In the genomic region with DNA sequence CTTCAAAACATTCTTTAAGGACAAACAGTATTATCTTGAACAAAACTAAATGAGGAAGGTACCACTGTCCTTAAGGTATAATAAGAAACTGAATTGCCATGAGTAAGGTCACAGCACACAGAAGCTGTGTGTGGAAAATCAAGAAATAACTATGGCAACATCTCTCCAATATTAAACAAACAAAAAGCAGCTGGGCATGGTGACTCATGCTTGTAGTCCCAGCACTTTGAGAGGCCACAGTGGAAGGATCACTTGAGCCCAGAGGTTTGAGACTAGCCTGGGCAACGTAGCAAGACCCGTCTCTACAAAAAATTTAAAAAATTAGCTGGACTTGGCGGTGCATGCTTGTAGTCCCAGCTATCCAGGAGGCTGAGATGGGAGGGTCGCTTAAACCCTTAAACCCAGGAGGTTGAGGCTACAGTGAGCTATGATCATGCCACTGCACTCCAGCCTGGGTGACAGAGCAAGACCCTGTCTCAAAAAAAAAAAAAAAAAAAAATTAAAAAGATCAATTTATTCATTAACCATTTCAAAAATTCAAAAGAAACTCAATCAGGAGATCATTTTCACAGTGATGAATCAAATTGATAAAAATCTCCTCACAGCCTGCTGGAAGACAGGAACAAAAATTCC, we compare ENCODE assay signal across 11 cellular contexts.
DNase-seq lines count a peak whose midpoint lies in the region; ATAC-seq, FAIRE-seq and TF ChIP-seq lines count a peak whose summit lies in the region.
"Had no signal": no experiment of that assay in that cellular context is flagged by ENCODE, and none has a peak within 500 bp of the region (broad histone marks: within the 10 kb centered on the region; RNA-seq: fewer than 3 reads in every experiment).

No MANE protein-coding gene starts in this region.

- WGBS in heart right ventricle, 2 donors, result 59 to 70% methylated on average over 4 of the region's 4 CpGs

- H3K9ac ChIP-seq in kidney (ENCODE audit: low read length in 2 of 2), result no peak overlapping the region

- peak overlapping the region in 9 of 10 donors; percentile 17 to 85 (median 70) for H3K27ac ChIP-seq in heart right ventricle
- H3K27ac ChIP-seq in kidney (ENCODE audit: low read depth in 2 of 2, low read length in 2 of 2), result no peak overlapping the region

- H3K27me3 ChIP-seq in heart right ventricle, result no peaks in the 10 kb centered on the region
- H3K27me3 ChIP-seq: BE2C had no signal

- H3K4me3 Mint-ChIP-seq in type B pancreatic cell, result no peak overlapping the region

- H3K4me1 ChIP-seq in heart right ventricle, result peaks cover 0 to 26% (median 12%) of the 10 kb centered on the region in 9 donors
- no peaks in the 10 kb centered on the region for H3K4me1 ChIP-seq in kidney (ENCODE audit: control insufficient read depth in 1 of 2, insufficient read depth in 1 of 2, low read depth in 1 of 2, low read length in 2 of 2)
- H3K4me1 ChIP-seq: BE2C had no signal

- ATAC-seq in heart right ventricle (peak; percentile 49 to 83 (median 71)), HG03175 (IDR thresholded peaks at IDR 0.05; ENCODE audit: unreplicated experiment) (no peak)

- H3K9me3 ChIP-seq in heart right ventricle, result no peaks in the 10 kb centered on the region
- H3K9me3 ChIP-seq in kidney (ENCODE audit: control insufficient read depth in 1 of 2, low read length in 2 of 2), result no peaks in the 10 kb centered on the region
- H3K9me3 ChIP-seq: BE2C had no signal

- H3K9me3 Mint-ChIP-seq in type B pancreatic cell, result no peaks in the 10 kb centered on the region

- no peak for TF ChIP-seq CTCF in heart right ventricle (IDR thresholded peaks at IDR 0.05)
- TF ChIP-seq CTCF in type B pancreatic cell (conservative IDR thresholded peaks at IDR 0.05), result no peak
- no peak for TF ChIP-seq CTCF in kidney (IDR thresholded peaks at IDR 0.05; ENCODE audit: borderline replicate concordance, extremely low read depth, insufficient read depth)

- no peak for FAIRE-seq in kidney (lab: Jason Lieb, UNC)

- intact Hi-C loops in heart right ventricle (cut with DNase I), result no loop called here
- intact Hi-C loops in kidney (cut with DNase I), result no loop called here

- H3K36me3 ChIP-seq in heart right ventricle (no peaks in the 10 kb centered on the region), kidney (ENCODE audit: control insufficient read depth in 1 of 2, insufficient read depth in 2 of 2, low read length in 2 of 2) (no peaks in the 10 kb centered on the region)
- H3K36me3 ChIP-seq: BE2C had no signal

- no peaks in the 10 kb centered on the region for H3K27me3 Mint-ChIP-seq in type B pancreatic cell

- H3K4me1 Mint-ChIP-seq in type B pancreatic cell (ENCODE audit: unreplicated experiment), result peaks cover 26% of the 10 kb centered on the region

- H3K36me3 Mint-ChIP-seq in type B pancreatic cell, result no peaks in the 10 kb centered on the region

- H3K27ac Mint-ChIP-seq in type B pancreatic cell, result peak overlapping the region; percentile 79

- H3K4me3 ChIP-seq in heart right ventricle (no peak overlapping the region), kidney (ENCODE audit: low read length in 2 of 2) (no peak overlapping the region)

- DNase-seq in NCI-H2196 (lab: John Stamatoyannopoulos, UW; ENCODE audit: unreplicated experiment) (peak; percentile 15), NCI-H2196 treated with DMSO at 0.1 percent for 48 hours (lab: John Stamatoyannopoulos, UW; ENCODE audit: unreplicated experiment) (no peak), T1000 (lab: John Stamatoyannopoulos, UW) (peak; percentile 43), heart right ventricle (peak in 1 of 2 donors; percentile 22), type B pancreatic cell (ENCODE audit: extremely low spot score, unreplicated experiment) (no peak), hippocampal formation (lab: John Stamatoyannopoulos, UW) (no peak), kidney (no peak)
- DNase-seq: BE2C, caudate nucleus, T-helper 9 cell had no signal

Comparison
In these comparisons a context has a peak if more than half of its experiments do, and no peak if none do; other contexts are left out.
1. DNase-seq: peak in NCI-H2196 (single experiment) and T1000 (single experiment); none in NCI-H2196 treated with DMSO at 0.1 percent for 48 hours (single experiment), type B pancreatic cell (single experiment), hippocampal formation (0 of 2) and kidney (single experiment).
2. H3K27ac ChIP-seq: peak in heart right ventricle (9 of 10); none in kidney (0 of 2).